Comparison of ENCODE assay signal across 8 cellular contexts in the genomic region with DNA sequence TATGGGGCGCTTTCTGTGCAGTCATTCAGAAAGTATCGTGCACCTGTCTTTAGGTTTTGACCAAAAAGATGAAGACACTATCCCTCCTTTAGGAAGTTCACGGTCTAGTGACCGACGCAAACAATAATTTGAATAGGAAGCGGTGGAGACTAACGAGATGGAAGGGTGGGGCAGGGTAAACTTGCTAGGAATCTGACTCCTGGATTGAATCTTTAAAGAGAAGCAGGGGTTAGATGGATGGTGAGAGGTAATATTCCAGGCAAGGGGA. TPM values are rescaled to one million over a fixed set of nuclear protein-coding genes. Genes with fewer than 3 reads are reported as not detected.
DNase-seq lines count a peak whose midpoint lies in the region; ATAC-seq and TF ChIP-seq lines count a peak whose summit lies in the region.

No MANE protein-coding gene starts in this region.

- H3K4me1 ChIP-seq in endodermal cell (ENCODE audit: control insufficient read depth, insufficient read depth, low read length) = peaks cover 2% of the 10 kb centered on the region

- no peaks in the 10 kb centered on the region for H3K9me3 Mint-ChIP-seq in activated T-cell treated with anti-CD3 and anti-CD28 coated beads, Interleukin-2, amount 50 U/mL, for 72 hours
- H3K9me3 Mint-ChIP-seq in endodermal cell (peaks cover 5% of the 10 kb centered on the region), progenitor cell of endocrine pancreas (ENCODE audit: low read depth) (peaks cover 5% of the 10 kb centered on the region)

- H3K4me3 ChIP-seq in endodermal cell (ENCODE audit: low read length) = peak overlapping the region; percentile 98

- ATAC-seq in activated T-cell treated with anti-CD3 and anti-CD28 coated beads, Interleukin-2, amount 50 U/mL, for 72 hours (replicated peaks in 1 of 2) = no peak
- no peak for ATAC-seq in omental fat pad (ENCODE audit: low FRiP score)

- peak overlapping the region; percentile 99 for H3K27ac Mint-ChIP-seq in activated T-cell treated with anti-CD3 and anti-CD28 coated beads, Interleukin-2, amount 50 U/mL, for 72 hours
- peak overlapping the region; percentile 88 for H3K27ac Mint-ChIP-seq in endodermal cell
- peak overlapping the region; percentile 99 for H3K27ac Mint-ChIP-seq in progenitor cell of endocrine pancreas

- H3K36me3 Mint-ChIP-seq in activated T-cell treated with anti-CD3 and anti-CD28 coated beads, Interleukin-2, amount 50 U/mL, for 72 hours (ENCODE audit: insufficient read depth in 2 of 2) = peaks cover 9 to 21% of the 10 kb centered on the region in 2 donors
- H3K36me3 Mint-ChIP-seq in endodermal cell (ENCODE audit: low read depth) = peaks cover 14% of the 10 kb centered on the region
- peaks cover 12% of the 10 kb centered on the region for H3K36me3 Mint-ChIP-seq in progenitor cell of endocrine pancreas (ENCODE audit: insufficient read depth)

- H3K4me3 Mint-ChIP-seq in activated T-cell treated with anti-CD3 and anti-CD28 coated beads, Interleukin-2, amount 50 U/mL, for 72 hours = peak overlapping the region; percentile 98
- H3K4me3 Mint-ChIP-seq in endodermal cell (peak overlapping the region; percentile 100), progenitor cell of endocrine pancreas (ENCODE audit: low read depth) (peak overlapping the region; percentile 98)

- peak overlapping the region; percentile 26 for H3K27ac ChIP-seq in endodermal cell (ENCODE audit: low read depth, low read length)

- no peak for TF ChIP-seq CTCF in endodermal cell (conservative IDR thresholded peaks at IDR 0.05)
- TF ChIP-seq CTCF in progenitor cell of endocrine pancreas (IDR thresholded peaks at IDR 0.05; ENCODE audit: unreplicated experiment) = no peak
- no peak for TF ChIP-seq CTCF in omental fat pad (IDR thresholded peaks at IDR 0.05)

- H3K9ac ChIP-seq in endodermal cell (ENCODE audit: extremely low read depth, low read length, poor library complexity, severe bottlenecking) = peak overlapping the region; percentile 44

- H3K4me1 Mint-ChIP-seq in activated T-cell treated with anti-CD3 and anti-CD28 coated beads, Interleukin-2, amount 50 U/mL, for 72 hours (ENCODE audit: low read depth) = peaks cover 36% of the 10 kb centered on the region
- H3K4me1 Mint-ChIP-seq in endodermal cell (peaks cover 8% of the 10 kb centered on the region), progenitor cell of endocrine pancreas (ENCODE audit: low read depth) (peaks cover 22% of the 10 kb centered on the region)

- H3K36me3 ChIP-seq in endodermal cell (ENCODE audit: control insufficient read depth, insufficient read depth, low read length) = peaks cover 18% of the 10 kb centered on the region

- no peak for DNase-seq in activated T-cell treated with anti-CD3 and anti-CD28 coated beads, Interleukin-2, amount 50 U/mL, for 72 hours
- DNase-seq in activated T-cell treated with anti-CD3 and anti-CD28 coated beads, Interleukin-2, amount 50 U/mL, for 48 hours = no peak
- peak; percentile 65 for DNase-seq in NCI-H748 (lab: John Stamatoyannopoulos, UW; ENCODE audit: unreplicated experiment)
- DNase-seq in endodermal cell = no peak
- no peak for DNase-seq in progenitor cell of endocrine pancreas (ENCODE audit: low spot score, unreplicated experiment)
- no peak for DNase-seq in central memory CD4-positive, alpha-beta T cell
- DNase-seq in omental fat pad (ENCODE audit: low spot score) = no peak
- no peak for DNase-seq in EL

- peaks cover 5% of the 10 kb centered on the region for H3K27me3 ChIP-seq in endodermal cell (ENCODE audit: control insufficient read depth, insufficient read depth, low read length, poor library complexity, severe bottlenecking)

- H3K27me3 Mint-ChIP-seq in activated T-cell treated with anti-CD3 and anti-CD28 coated beads, Interleukin-2, amount 50 U/mL, for 72 hours (ENCODE audit: low read depth) = no peaks in the 10 kb centered on the region
- H3K27me3 Mint-ChIP-seq in endodermal cell (ENCODE audit: insufficient read depth) = no peaks in the 10 kb centered on the region
- no peaks in the 10 kb centered on the region for H3K27me3 Mint-ChIP-seq in progenitor cell of endocrine pancreas

- no peaks in the 10 kb centered on the region for H3K9me3 ChIP-seq in endodermal cell (ENCODE audit: control insufficient read depth, low read length)

- WGBS in endodermal cell (ENCODE audit: insufficient coverage in 1 of 2, insufficient read length in 1 of 2), 2 experiments = 83 to 86% methylated on average over 7 of the region's 7 CpGs

RNA-seq across cellular contexts. Expression of a gene that starts 0.6 kb away (rescaled TPM):
- total RNA-seq in activated T-cell treated with anti-CD3 and anti-CD28 coated beads, Interleukin-2, amount 50 U/mL, for 72 hours = 10 to 100 TPM; 66.2 to 69.7 TPM
- 10 to 100 TPM; 69.6 to 77.0 TPM for total RNA-seq in endodermal cell
- 96.6 TPM for polyA plus RNA-seq in endodermal cell (2013, experiment 1 of 2)
- 90.6 TPM for polyA plus RNA-seq in endodermal cell (2013, experiment 2 of 2)
- total RNA-seq in progenitor cell of endocrine pancreas = 86.5 and 89.3 TPM in 2 replicates
- 10 to 100 TPM; 31.4 to 47.4 (median 41.1) TPM for total RNA-seq in omental fat pad

RNA-seq across cellular contexts. Expression of a gene that starts 12.1 kb away (rescaled TPM):
- total RNA-seq in activated T-cell treated with anti-CD3 and anti-CD28 coated beads, Interleukin-2, amount 50 U/mL, for 72 hours = 10 to 100 TPM; 25.6 to 25.9 TPM
- total RNA-seq in endodermal cell (10 to 100 TPM; 17.1 to 22.5 TPM), progenitor cell of endocrine pancreas (23.2 and 24.8 TPM in 2 replicates), omental fat pad (10 to 100 TPM; 16.2 to 39.4 (median 19.9) TPM)
- 11.0 TPM for polyA plus RNA-seq in endodermal cell (2013, experiment 1 of 2)
- polyA plus RNA-seq in endodermal cell (2013, experiment 2 of 2) = 8.0 TPM
